Comparison of ENCODE assay signal across 25 cellular contexts in the genomic region with DNA sequence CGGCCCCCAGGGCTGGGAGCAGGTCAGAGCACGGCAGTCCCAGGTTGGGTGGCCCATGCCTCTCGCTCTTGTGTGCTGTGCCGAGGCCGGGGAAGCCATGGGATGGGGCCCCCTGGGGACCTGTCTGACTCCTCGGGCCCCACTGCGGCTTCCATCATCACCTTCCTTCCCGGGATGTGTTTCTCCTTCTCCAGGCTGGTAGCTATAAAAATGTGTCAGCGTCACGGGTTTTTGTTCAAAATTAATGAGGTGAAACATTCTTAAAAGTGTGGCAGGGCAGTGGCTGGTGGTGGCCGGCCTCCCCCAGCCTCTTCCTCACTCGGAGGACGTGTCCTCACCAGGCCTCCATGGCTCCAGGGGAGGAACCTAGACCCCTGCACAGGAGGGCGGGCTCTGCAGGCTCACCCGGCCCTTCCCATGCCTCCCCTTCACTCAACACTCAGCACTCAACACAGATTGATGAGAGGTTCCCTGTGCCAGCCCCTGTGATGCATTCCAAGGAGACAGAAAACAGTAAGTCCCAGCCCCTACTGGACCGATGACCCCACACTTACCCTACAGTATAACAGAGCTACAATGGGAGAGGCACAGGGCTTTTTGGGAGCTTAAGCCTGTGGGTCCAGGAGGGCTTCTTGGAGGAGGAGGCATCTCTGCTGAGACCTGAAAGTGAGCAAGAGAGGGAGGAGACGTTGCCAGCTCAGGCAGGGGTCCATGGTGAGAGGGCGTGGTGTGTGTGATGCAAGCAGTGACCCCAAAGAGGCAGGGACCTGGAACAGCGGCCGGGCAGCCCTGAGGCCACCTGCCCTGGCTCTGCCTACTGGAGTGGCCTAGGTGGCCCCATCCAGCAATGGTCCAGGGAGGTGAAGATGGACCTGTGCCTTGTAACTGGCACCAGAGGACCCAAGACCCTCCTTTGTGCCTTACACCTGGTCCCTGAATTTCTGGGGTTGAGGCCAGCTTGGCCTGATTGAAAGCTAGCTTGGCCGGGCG. TPM values are rescaled to one million over a fixed set of nuclear protein-coding genes. Genes with fewer than 3 reads are reported as not detected.
DNase-seq lines count a peak whose midpoint lies in the region; ATAC-seq, FAIRE-seq and TF ChIP-seq lines count a peak whose summit lies in the region.
"Had no signal": no experiment of that assay in that cellular context is flagged by ENCODE, and none has a peak within 500 bp of the region (broad histone marks: within the 10 kb centered on the region; RNA-seq: fewer than 3 reads in every experiment).

No MANE protein-coding gene starts in this region.

- no peak overlapping the region for H3K27ac Mint-ChIP-seq in natural killer cell treated with Interleukin-12 subunit alpha and Interleukin-12 subunit beta and Interleukin-15 and Interleukin-18, amount 100 ng/mL, for 72 hours
- H3K27ac Mint-ChIP-seq: activated CD8-positive, alpha-beta memory T cell treated with anti-CD3 and anti-CD28 coated beads, Interleukin-2, amount 10 ng/mL, durations not matched to agents 7 days and 5 days; activated naive CD4-positive, alpha-beta T cell treated with anti-CD3 and anti-CD28 coated beads, Interleukin-2, amount 50 U/mL, for 24 hours; memory B cell had no signal

- DNase-seq in Caki2 (ENCODE audit: low read depth) (peak; percentile 94), RCC 7860 (ENCODE audit: low spot score) (peak; percentile 38), hepatocyte (ENCODE audit: low spot score) (no peak), retina (peak; percentile 32), epidermal melanocyte (ENCODE audit: insufficient read length, low spot score) (no peak)
- no peak for DNase-seq in natural killer cell treated with Interleukin-12 subunit alpha and Interleukin-12 subunit beta and Interleukin-15 and Interleukin-18, amount 100 ng/mL, for 72 hours (ENCODE audit: low spot score)
- DNase-seq: activated CD4-positive, alpha-beta T cell treated with anti-CD3 and anti-CD28 coated beads for 4 hours; activated CD8-positive, alpha-beta memory T cell treated with anti-CD3 and anti-CD28 coated beads, Interleukin-2, amount 10 ng/mL, durations not matched to agents 7 days and 5 days; AML-193; CD8-positive, alpha-beta memory T cell; effector CD4-positive, alpha-beta T cell; gastrocnemius medialis; naive B cell; NCI-H1694 treated with DMSO at 0.1 percent for 48 hours; pancreas; right lobe of liver; stimulated activated CD4-positive, alpha-beta T cell treated with anti-CD3 and anti-CD28 coated beads, Interleukin-15, amount 100 ng/mL, for 24 hours had no signal

- 78% methylated on average over 22 of the region's 22 CpGs for WGBS in hepatocyte (ENCODE audit: low lambda C conversion rate, missing lambda C conversion rate)

- no peaks in the 10 kb centered on the region for H3K9me3 ChIP-seq in hepatocyte (ENCODE audit: low read depth)
- H3K9me3 ChIP-seq: gastrocnemius medialis, pancreas, right lobe of liver had no signal

- H4K20me1 ChIP-seq in hepatocyte (ENCODE audit: insufficient read depth, poor library complexity, severe bottlenecking): no peaks in the 10 kb centered on the region

- no peaks in the 10 kb centered on the region for H3K27me3 ChIP-seq in hepatocyte
- H3K27me3 ChIP-seq: pancreas, right lobe of liver had no signal

- no peaks in the 10 kb centered on the region for H3K9me2 ChIP-seq in hepatocyte (replicated peaks; ENCODE audit: insufficient read depth)

- no peaks in the 10 kb centered on the region for H3K9me3 Mint-ChIP-seq in natural killer cell treated with Interleukin-12 subunit alpha and Interleukin-12 subunit beta and Interleukin-15 and Interleukin-18, amount 100 ng/mL, for 72 hours
- H3K9me3 Mint-ChIP-seq: activated naive CD4-positive, alpha-beta T cell treated with anti-CD3 and anti-CD28 coated beads, Interleukin-2, amount 50 U/mL, for 24 hours; CD8-positive, alpha-beta memory T cell; memory B cell had no signal

- no peaks in the 10 kb centered on the region for H3K36me3 Mint-ChIP-seq in natural killer cell treated with Interleukin-12 subunit alpha and Interleukin-12 subunit beta and Interleukin-15 and Interleukin-18, amount 100 ng/mL, for 72 hours
- H3K36me3 Mint-ChIP-seq: activated CD8-positive, alpha-beta memory T cell treated with anti-CD3 and anti-CD28 coated beads, Interleukin-2, amount 10 ng/mL, durations not matched to agents 7 days and 5 days; activated naive CD4-positive, alpha-beta T cell treated with anti-CD3 and anti-CD28 coated beads, Interleukin-2, amount 50 U/mL, for 24 hours; CD8-positive, alpha-beta memory T cell; memory B cell; naive B cell had no signal

- no peak for FAIRE-seq in RCC 7860 (lab: Jason Lieb, UNC)
- FAIRE-seq: astrocyte, keratinocyte, pancreas had no signal

- no peak overlapping the region for H3K4me3 ChIP-seq in hepatocyte
- H3K4me3 ChIP-seq: gastrocnemius medialis, pancreas, right lobe of liver had no signal

- no peak overlapping the region for H2AFZ ChIP-seq in hepatocyte

- no peaks in the 10 kb centered on the region for H3K4me1 Mint-ChIP-seq in natural killer cell treated with Interleukin-12 subunit alpha and Interleukin-12 subunit beta and Interleukin-15 and Interleukin-18, amount 100 ng/mL, for 72 hours (ENCODE audit: low read depth in 2 of 2)
- H3K4me1 Mint-ChIP-seq: memory B cell had no signal

- in situ Hi-C loops in Caki2 (cut with HindIII; ENCODE audit: low pct_unique_long_range_greater_than_20kb, low sequenced_read_pairs): no loop called here

- peaks cover 11% of the 10 kb centered on the region for H3K79me2 ChIP-seq in hepatocyte

- no peak overlapping the region for H3K4me3 Mint-ChIP-seq in natural killer cell treated with Interleukin-12 subunit alpha and Interleukin-12 subunit beta and Interleukin-15 and Interleukin-18, amount 100 ng/mL, for 72 hours
- H3K4me3 Mint-ChIP-seq: activated CD8-positive, alpha-beta memory T cell treated with anti-CD3 and anti-CD28 coated beads, Interleukin-2, amount 10 ng/mL, durations not matched to agents 7 days and 5 days; activated naive CD4-positive, alpha-beta T cell treated with anti-CD3 and anti-CD28 coated beads, Interleukin-2, amount 50 U/mL, for 24 hours; CD8-positive, alpha-beta memory T cell; memory B cell; naive B cell had no signal

- peaks cover 18% of the 10 kb centered on the region for H3K4me1 ChIP-seq in hepatocyte (ENCODE audit: insufficient read depth)
- H3K4me1 ChIP-seq: gastrocnemius medialis, pancreas, right lobe of liver had no signal

- peak overlapping the region; percentile 89 for H3K27ac ChIP-seq in hepatocyte
- H3K27ac ChIP-seq: gastrocnemius medialis, pancreas, right lobe of liver had no signal

- ATAC-seq in natural killer cell treated with Interleukin-12 subunit alpha and Interleukin-12 subunit beta and Interleukin-15 and Interleukin-18, amount 100 ng/mL, for 72 hours: no peak
- ATAC-seq in HG03159 (IDR thresholded peaks at IDR 0.05; ENCODE audit: unreplicated experiment): no peak
- ATAC-seq in HG02642 (IDR thresholded peaks at IDR 0.05; ENCODE audit: poor library complexity, unreplicated experiment): no peak
- ATAC-seq: activated CD8-positive, alpha-beta memory T cell treated with anti-CD3 and anti-CD28 coated beads, Interleukin-2, amount 10 ng/mL, durations not matched to agents 7 days and 5 days; esophagus mucosa; gastrocnemius medialis; pancreas had no signal

- no peak for TF ChIP-seq CTCF in hepatocyte (IDR thresholded peaks at IDR 0.05; ENCODE audit: poor library complexity)

- H3K4me2 ChIP-seq in hepatocyte: no peak overlapping the region

- no peaks in the 10 kb centered on the region for H3K36me3 ChIP-seq in hepatocyte (replicated peaks; ENCODE audit: insufficient read depth, low read depth)
- H3K36me3 ChIP-seq: gastrocnemius medialis, pancreas, right lobe of liver had no signal

- H3K27me3 Mint-ChIP-seq in natural killer cell treated with Interleukin-12 subunit alpha and Interleukin-12 subunit beta and Interleukin-15 and Interleukin-18, amount 100 ng/mL, for 72 hours: no peaks in the 10 kb centered on the region
- H3K27me3 Mint-ChIP-seq: activated naive CD4-positive, alpha-beta T cell treated with anti-CD3 and anti-CD28 coated beads, Interleukin-2, amount 50 U/mL, for 24 hours had no signal

RNA-seq across cellular contexts. Expression of gene PTGES, which starts 43.1 kb away (rescaled TPM):
- total RNA-seq in Caki2 (2014; rRNA removed; shearing (Covaris generic); ENCODE audit: low replicate concordance): 44.9 and 54.4 TPM in 2 replicates
- 17.1 and 26.4 TPM in 2 replicates for total RNA-seq in hepatocyte
- polyA plus RNA-seq in hepatocyte: 94.9 and 103 TPM in 2 replicates
- not detected for total RNA-seq in natural killer cell treated with Interleukin-12 subunit alpha and Interleukin-12 subunit beta and Interleukin-15 and Interleukin-18, amount 100 ng/mL, for 72 hours
- total RNA-seq: activated CD8-positive, alpha-beta memory T cell treated with anti-CD3 and anti-CD28 coated beads, Interleukin-2, amount 10 ng/mL, durations not matched to agents 7 days and 5 days; CD8-positive, alpha-beta memory T cell had no signal
- polyA plus RNA-seq: CD8-positive, alpha-beta memory T cell had no signal

RNA-seq across cellular contexts. Expression of gene PRRX2, which starts 44.3 kb away (rescaled TPM):
- 3.0 and 7.6 TPM in 2 replicates for total RNA-seq in Caki2 (2014; rRNA removed; shearing (Covaris generic); ENCODE audit: low replicate concordance)
- total RNA-seq in hepatocyte: 5.7 and 9.7 TPM in 2 replicates
- polyA plus RNA-seq in hepatocyte: 14.0 and 23.0 TPM in 2 replicates
- total RNA-seq in natural killer cell treated with Interleukin-12 subunit alpha and Interleukin-12 subunit beta and Interleukin-15 and Interleukin-18, amount 100 ng/mL, for 72 hours: not detected
- total RNA-seq: astrocyte, HT1080, right lobe of liver had no signal
- polyA plus RNA-seq: CD8-positive, alpha-beta memory T cell; keratinocyte had no signal

Comparison
In these comparisons a context has a peak if more than half of its experiments do, and no peak if none do; other contexts are left out.
1. DNase-seq: peak in Caki2 (single experiment), RCC 7860 (single experiment) and retina (single experiment); none in hepatocyte (single experiment), natural killer cell treated with Interleukin-12 subunit alpha and Interleukin-12 subunit beta and Interleukin-15 and Interleukin-18, amount 100 ng/mL, for 72 hours (single experiment) and epidermal melanocyte (single experiment).
2. RNA of gene PTGES, which starts 43.1 kb away (total RNA-seq): 44.9 to 54.4 TPM in Caki2 and 17.1 to 26.4 TPM in hepatocyte; not detected in natural killer cell treated with Interleukin-12 subunit alpha and Interleukin-12 subunit beta and Interleukin-15 and Interleukin-18, amount 100 ng/mL, for 72 hours; every median in the first group is over 10 times any median in the second.